In genomic region chr15:66657062-66658020, GRCh38 we compare ENCODE assay signal across 1 cellular context.
TF ChIP-seq lines count a peak whose summit lies in the region.

No MANE protein-coding gene starts in this region.

TF ChIP-seq in SK-N-SH, 30 proteins besides CTCF, POLR2A, EP300 and RAD21 (continued from another document):
- TF ChIP-seq TEAD4 (IDR thresholded peaks at IDR 0.05; ENCODE audit: borderline replicate concordance, insufficient read depth) (no peak), SMC3 (IDR thresholded peaks at IDR 0.05; ENCODE audit: low read depth, low read length) (no peak), REST (IDR thresholded peaks at IDR 0.05; ENCODE audit: low read depth, low read length) (no peak), RFX5 (IDR thresholded peaks at IDR 0.05; ENCODE audit: low read length) (no peak), FOSL2 (IDR thresholded peaks at IDR 0.05; ENCODE audit: borderline replicate concordance, low read depth) (no peak), TAF1 (IDR thresholded peaks at IDR 0.05; ENCODE audit: borderline replicate concordance, low read depth, low read length) (no peak), ZBTB33 (IDR thresholded peaks at IDR 0.05; ENCODE audit: borderline replicate concordance, low read depth) (no peak), EZH2phosphoT487 (IDR thresholded peaks at IDR 0.05; ENCODE audit: borderline replicate concordance, low read depth) (no peak), MEF2A (IDR thresholded peaks at IDR 0.05; ENCODE audit: borderline replicate concordance, low read depth) (no peak), MXI1 (IDR thresholded peaks at IDR 0.05; ENCODE audit: low read depth, low read length) (no peak), FOXJ3 (CRISPR knock-in tag; IDR thresholded peaks at IDR 0.05) (no peak), POLR2AphosphoS5 (IDR thresholded peaks at IDR 0.05; ENCODE audit: low read depth, low read length) (no peak)
